Comparison of ENCODE assay signal across 27 cellular contexts in the genomic region with DNA sequence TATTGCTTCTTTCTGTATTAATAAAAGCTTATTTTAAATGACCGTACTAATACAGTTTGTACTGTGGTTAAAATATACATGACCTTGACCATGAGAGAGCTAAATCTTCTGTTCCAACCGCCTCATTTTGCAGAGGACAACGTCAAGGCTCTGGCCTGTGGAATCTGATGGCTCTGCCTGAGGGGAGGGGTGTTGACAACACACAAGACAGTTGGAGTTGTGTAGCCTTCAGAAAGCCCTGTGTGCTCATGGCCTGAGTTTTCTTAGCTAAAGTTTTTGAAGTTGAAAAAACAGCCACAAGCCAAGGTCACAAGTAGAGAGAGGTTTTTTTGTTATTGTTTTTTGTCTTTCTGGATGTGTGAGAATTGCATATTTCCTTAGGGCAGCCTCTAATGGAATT. TPM values are rescaled to one million over a fixed set of nuclear protein-coding genes. Genes with fewer than 3 reads are reported as not detected.
DNase-seq lines count a peak whose midpoint lies in the region; ATAC-seq, FAIRE-seq and TF ChIP-seq lines count a peak whose summit lies in the region.
"Had no signal": no experiment of that assay in that cellular context is flagged by ENCODE, and none has a peak within 500 bp of the region (broad histone marks: within the 10 kb centered on the region; RNA-seq: fewer than 3 reads in every experiment).

No MANE protein-coding gene starts in this region.

- peak overlapping the region in 2 of 3 donors; percentile 23 to 82 for H3K27ac Mint-ChIP-seq in CD4-positive, CD25-positive, alpha-beta regulatory T cell
- H3K27ac Mint-ChIP-seq in HFFc6 (peak overlapping the region; percentile 37), mesothelial cell of epicardium (peak overlapping the region; percentile 85)

- no peaks in the 10 kb centered on the region for H3K27me3 ChIP-seq in CD4-positive, CD25-positive, alpha-beta regulatory T cell (ENCODE audit: control insufficient read depth, insufficient read depth, low read length)
- H3K27me3 ChIP-seq in K562 (ENCODE audit: control insufficient read depth in 2 of 2, insufficient read depth in 2 of 2, low read length in 2 of 2): no peaks in the 10 kb centered on the region
- H3K27me3 ChIP-seq: BLaER1 treated with 17β-estradiol and CSF1 and Interleukin-3, amounts not matched to agents 10 nM and 100 nM; body of pancreas; MG63; suprapubic skin; vagina had no signal

- TF ChIP-seq POLR2A in K562 (conservative IDR thresholded peaks at IDR 0.05): no peak

- FAIRE-seq in K562 (lab: Jason Lieb, UNC): peak; percentile 72
- FAIRE-seq: GM18507 had no signal

- in situ Hi-C loops in K562 (cut with MboI): no loop called here

- H3K4me3 Mint-ChIP-seq in CD4-positive, CD25-positive, alpha-beta regulatory T cell: peak overlapping the region in 1 of 4 donors; percentile 2
- no peak overlapping the region for H3K4me3 Mint-ChIP-seq in HFFc6
- no peak overlapping the region for H3K4me3 Mint-ChIP-seq in mesothelial cell of epicardium
- H3K4me3 Mint-ChIP-seq: activated CD4-positive, alpha-beta T cell treated with anti-CD3 and anti-CD28 coated beads for 36 hours had no signal

- H4K20me1 ChIP-seq in K562 (replicated peaks; ENCODE audit: control insufficient read depth, insufficient read depth, low read length): peaks cover 22% of the 10 kb centered on the region

- no peak for ATAC-seq in CD4-positive, CD25-positive, alpha-beta regulatory T cell (ENCODE audit: low read depth in 2 of 2)
- ATAC-seq in K562 (peak; percentile 79), GM19397 (IDR thresholded peaks at IDR 0.05; ENCODE audit: unreplicated experiment) (no peak)
- ATAC-seq: body of pancreas had no signal

- no peaks in the 10 kb centered on the region for H3K9me1 ChIP-seq in K562 (ENCODE audit: control insufficient read depth, insufficient read depth, low read length)

- peaks cover 0 to 1% (median 0%) of the 10 kb centered on the region in 7 donors for H3K9me3 Mint-ChIP-seq in CD4-positive, CD25-positive, alpha-beta regulatory T cell
- no peaks in the 10 kb centered on the region for H3K9me3 Mint-ChIP-seq in HFFc6
- peaks cover 5% of the 10 kb centered on the region for H3K9me3 Mint-ChIP-seq in mesothelial cell of epicardium

- H3K36me3 Mint-ChIP-seq in CD4-positive, CD25-positive, alpha-beta regulatory T cell: no peaks in the 10 kb centered on the region
- H3K36me3 Mint-ChIP-seq in HFFc6 (ENCODE audit: low read depth) (peaks cover 5% of the 10 kb centered on the region; the same call in 1 of the 2 replicates), mesothelial cell of epicardium (peaks cover 11% of the 10 kb centered on the region)

- no peaks in the 10 kb centered on the region for H3K36me3 ChIP-seq in CD4-positive, CD25-positive, alpha-beta regulatory T cell (ENCODE audit: control insufficient read depth, insufficient read depth, low read length)
- peaks cover 5% of the 10 kb centered on the region; the same call in 1 of the 3 replicates for H3K36me3 ChIP-seq in K562 (ENCODE audit: control insufficient read depth, insufficient read depth, low read length)
- H3K36me3 ChIP-seq: suprapubic skin, vagina had no signal

- no peak for TF ChIP-seq CTCF in HFFc6 (IDR thresholded peaks at IDR 0.05)
- TF ChIP-seq CTCF in K562 (IDR thresholded peaks at IDR 0.05 in 2 of 3, conservative IDR thresholded peaks at IDR 0.05 in 1 of 3; ENCODE audit: insufficient read depth in 2 of 3, low read depth in 1 of 3, low read length in 3 of 3): no peak
- no peak for TF ChIP-seq CTCF in mesothelial cell of epicardium (IDR thresholded peaks at IDR 0.05; ENCODE audit: unreplicated experiment)

- 10% methylated on average over 3 of the region's 3 CpGs for WGBS in K562 (ENCODE audit: insufficient coverage, low coverage, missing lambda C conversion rate)

- H3K4me2 ChIP-seq in K562 (ENCODE audit: insufficient read depth, low read length): no peak overlapping the region

- no peak for TF ChIP-seq EP300 in K562 (IDR thresholded peaks at IDR 0.05; ENCODE audit: low read length)

- intact Hi-C loops in K562 (cut with micrococcal nuclease): no loop called here

- TF ChIP-seq RAD21 in K562 (CRISPR knock-in tag; conservative IDR thresholded peaks at IDR 0.05 in 1 of 2, IDR thresholded peaks at IDR 0.05 in 1 of 2): no peak

- no peak overlapping the region for H2AFZ ChIP-seq in K562 (ENCODE audit: low read depth, low read length)

- H3K4me1 ChIP-seq in CD4-positive, CD25-positive, alpha-beta regulatory T cell (ENCODE audit: control insufficient read depth, insufficient read depth, low read length, poor library complexity, severe bottlenecking): peaks cover 17% of the 10 kb centered on the region
- H3K4me1 ChIP-seq in K562 (replicated peaks in 1 of 2; ENCODE audit: control insufficient read depth in 2 of 2, insufficient read depth in 2 of 2, low read length in 2 of 2): peaks cover 7 to 26% of the 10 kb centered on the region in 2 experiments
- H3K4me1 ChIP-seq: body of pancreas, suprapubic skin had no signal

- H3K27me3 Mint-ChIP-seq in CD4-positive, CD25-positive, alpha-beta regulatory T cell: no peaks in the 10 kb centered on the region
- H3K27me3 Mint-ChIP-seq in HFFc6 (ENCODE audit: insufficient read depth) (no peaks in the 10 kb centered on the region), mesothelial cell of epicardium (ENCODE audit: low read depth) (no peaks in the 10 kb centered on the region)
- H3K27me3 Mint-ChIP-seq: activated CD4-positive, alpha-beta T cell treated with anti-CD3 and anti-CD28 coated beads for 36 hours had no signal

- POLR2A ChIA-PET in K562 (lab: Yijun Ruan, JAX): interaction anchor here (0.6 to 1.4 kb wide), 4 partner anchors 11 to 1337 kb away, joined by 3 to 5 read pairs (median 4); no protein-coding TSS in a partner anchor

- H3K9ac ChIP-seq in K562 (ENCODE audit: insufficient read depth in 1 of 2, low read depth in 2 of 2, low read length in 2 of 2): peak overlapping the region in 1 of 2 experiments; percentile 68; a peak in 1 of 4 replicates
- H3K9ac ChIP-seq: BLaER1 treated with 17β-estradiol and CSF1 and Interleukin-3, amounts not matched to agents 10 nM and 100 nM had no signal

- H3K9me3 ChIP-seq in CD4-positive, CD25-positive, alpha-beta regulatory T cell (ENCODE audit: control insufficient read depth in 2 of 2, low read length in 2 of 2): no peaks in the 10 kb centered on the region
- no peaks in the 10 kb centered on the region for H3K9me3 ChIP-seq in K562 (replicated peaks; ENCODE audit: control insufficient read depth, insufficient read depth, low read depth, low read length)
- H3K9me3 ChIP-seq: body of pancreas, MG63, suprapubic skin, vagina had no signal

- H3K79me2 ChIP-seq in K562 (ENCODE audit: control insufficient read depth, insufficient read depth, low read length): peaks cover 94% of the 10 kb centered on the region

- CTCF ChIA-PET in K562 (lab: Yijun Ruan, JAX; ENCODE audit: low intra/inter-chr PET ratio): no interaction called here

- no peak overlapping the region for H3K27ac ChIP-seq in CD4-positive, CD25-positive, alpha-beta regulatory T cell (ENCODE audit: insufficient read depth, low read length, poor library complexity, severe bottlenecking)
- H3K27ac ChIP-seq in K562 (ENCODE audit: extremely low read depth, low read depth, low read length): peak overlapping the region; percentile 51; the same call in 1 of the 3 replicates
- H3K27ac ChIP-seq: body of pancreas, SK-N-MC, suprapubic skin, vagina had no signal

- BruUV-seq in K562 (replicated peaks; lab: Mats Ljungman, UMichigan): no TSS peak

- no peak for DNase-seq in CD4-positive, CD25-positive, alpha-beta regulatory T cell
- DNase-seq in HFFc6 (no peak), K562 (ENCODE audit: extremely low read depth in 1 of 4, low spot score in 3 of 4) (peak in 2 of 4 experiments; percentile 12 to 37), mesothelial cell of epicardium (ENCODE audit: low spot score in 2 of 2, unreplicated experiment in 2 of 2) (no peak), SIG-M5 (lab: John Stamatoyannopoulos, UW) (no peak), D341Med (ENCODE audit: low spot score) (no peak), CD1c-positive myeloid dendritic cell (ENCODE audit: extremely low spot score) (no peak)
- DNase-seq: activated CD4-positive, alpha-beta T cell treated with anti-CD3 and anti-CD28 coated beads for 36 hours; activated T-cell treated with anti-CD3 and anti-CD28 coated beads, Interleukin-2, amount 50 U/mL, for 1 hour; body of pancreas; DND-41; effector memory CD4-positive, alpha-beta T cell; foreskin fibroblast; H7; mesendoderm; MG63; NCI-H1417 treated with DMSO at 0.1 percent for 48 hours; NCI-H2081 treated with DMSO at 0.1 percent for 48 hours; NCI-H226; T-helper 2 cell had no signal

- H3K4me1 Mint-ChIP-seq in CD4-positive, CD25-positive, alpha-beta regulatory T cell: peaks cover 0 to 74% (median 42%) of the 10 kb centered on the region in 4 donors
- H3K4me1 Mint-ChIP-seq in HFFc6 (ENCODE audit: low read depth): peaks cover 65% of the 10 kb centered on the region
- peaks cover 53% of the 10 kb centered on the region for H3K4me1 Mint-ChIP-seq in mesothelial cell of epicardium

- no peak overlapping the region for H3K4me3 ChIP-seq in CD4-positive, CD25-positive, alpha-beta regulatory T cell (ENCODE audit: low read depth, low read length)
- H3K4me3 ChIP-seq in K562: no peak overlapping the region
- H3K4me3 ChIP-seq: BLaER1 treated with 17β-estradiol and CSF1 and Interleukin-3, amounts not matched to agents 10 nM and 100 nM; body of pancreas; coronary artery; MG63; SK-N-MC; suprapubic skin; vagina had no signal

RNA-seq across cellular contexts. Expression of gene SMS, which starts 20.1 kb away (rescaled TPM):
- total RNA-seq in CD4-positive, CD25-positive, alpha-beta regulatory T cell: 24.0 TPM
- 100 to 1,000 TPM in 1 of 4 donors, 10 to 100 TPM in 3; 68.8 to 105 (median 74.9) TPM for polyA plus RNA-seq in CD4-positive, CD25-positive, alpha-beta regulatory T cell
- 100 to 1,000 TPM; 141 to 208 (median 196) TPM for total RNA-seq in HFFc6 (2021; fragmentation: NEBNext Ultra II Directional; extraction: Animal tissue kit (Norgen Biotek cat#: 25700))
- 13.0 and 19.7 TPM in 2 replicates for total RNA-seq in K562 (2011; cell fraction: chromatin; rRNA removed; ENCODE audit: low replicate concordance)
- 12.6 and 13.3 TPM in 2 replicates for total RNA-seq in K562 (2011; cell fraction: nucleolus; rRNA removed)
- 16.6 and 20.2 TPM in 2 replicates for total RNA-seq in K562 (2011; cell fraction: nucleoplasm; rRNA removed)
- total RNA-seq in K562 (2014; rRNA removed) (158 and 164 TPM in 2 replicates), K562 (2014; rRNA removed; fragmentation: Illumina TruSeq; extraction: Trizol) (193 and 211 TPM in 2 replicates), K562 (2015; rRNA removed; fragmentation: Illumina TruSeq; extraction: Trizol) (179 and 192 TPM in 2 replicates), K562 (2021) (150 and 152 TPM in 2 replicates), mesothelial cell of epicardium (172 to 176 TPM (median 174 TPM) in 3 replicates)
- polyA plus RNA-seq in K562 (2011; rRNA removed) (75.5 and 111 TPM in 2 replicates), K562 (2014; fragmentation: Illumina TruSeq; extraction: Trizol) (181 and 193 TPM in 2 replicates), K562 (2014; fragmentation: Nextera tagmentation; extraction: Ambion mirVana) (10 to 100 TPM; 71.1 to 98.5 TPM), K562 (2014; rRNA removed) (133 TPM in 2 replicates)
- polyA plus RNA-seq in K562 (2011; cell fraction: cytosol; rRNA removed): 63.9 and 64.3 TPM in 2 replicates
- polyA plus RNA-seq in K562 (2011; cell fraction: nucleus; rRNA removed): 27.6 and 33.3 TPM in 2 replicates
- 98.5 and 157 TPM in 2 replicates for polyA plus RNA-seq in K562 (2012)
- 95.3 and 96.0 TPM in 2 replicates for polyA minus RNA-seq in K562 (2011; rRNA and poly(A)+ RNA removed)
- polyA minus RNA-seq in K562 (2011; cell fraction: cytosol; rRNA and poly(A)+ RNA removed): 81.9 and 89.6 TPM in 2 replicates
- 11.8 and 20.5 TPM in 2 replicates for polyA minus RNA-seq in K562 (2011; cell fraction: nucleus; rRNA and poly(A)+ RNA removed)
